ENCODE assay signal across 17 cellular contexts in genomic region chr2:232273903-232274598, GRCh38.
DNase-seq lines count a peak whose midpoint lies in the region; ATAC-seq and TF ChIP-seq lines count a peak whose summit lies in the region.
"Had no signal": no experiment of that assay in that cellular context is flagged by ENCODE, and none has a peak within 500 bp of the region (broad histone marks: within the 10 kb centered on the region; RNA-seq: fewer than 3 reads in every experiment).

No MANE protein-coding gene starts in this region.

- POLR2A ChIA-PET in CD8-positive, alpha-beta T cell (lab: Charles Lee) = no interaction called here
- POLR2A ChIA-PET in activated CD4-positive, alpha-beta memory T cell treated with anti-CD3 and anti-CD28 coated beads, Interleukin-2, amount 10 ng/mL, durations not matched to agents 7 days and 5 days (lab: Charles Lee) = no interaction called here
- POLR2A ChIA-PET in naive thymus-derived CD8-positive, alpha-beta T cell (lab: Charles Lee) = interaction anchor here (0.5 kb wide), 1 partner anchor 196 kb away, joined by 3 read pairs; no protein-coding TSS in a partner anchor

- no peaks in the 10 kb centered on the region for H3K4me1 ChIP-seq in CD8-positive, alpha-beta T cell (ENCODE audit: insufficient read depth, low read length)
- H3K4me1 ChIP-seq in MM.1S (ENCODE audit: low read length) = peaks cover 44% of the 10 kb centered on the region
- H3K4me1 ChIP-seq in neural progenitor cell = peaks cover 29% of the 10 kb centered on the region

- H3K4me2 ChIP-seq in MM.1S (ENCODE audit: low read depth, low read length) (peak overlapping the region; percentile 71; the same call in 1 of the 2 replicates), neural progenitor cell (no peak overlapping the region)
- H3K4me2 ChIP-seq: BLaER1 treated with 17β-estradiol and CSF1 and Interleukin-3, amounts not matched to agents 10 nM and 100 nM; GM23338 had no signal

- no peak overlapping the region for H3K4me3 ChIP-seq in CD8-positive, alpha-beta T cell (ENCODE audit: low read depth, low read length)
- H3K4me3 ChIP-seq in MM.1S (ENCODE audit: low read length) (no peak overlapping the region), neural progenitor cell (no peak overlapping the region)
- H3K4me3 ChIP-seq: BLaER1 treated with 17β-estradiol and CSF1 and Interleukin-3, amounts not matched to agents 10 nM and 100 nM; GM23338; K562 had no signal

- H3K27me3 ChIP-seq in CD8-positive, alpha-beta T cell (ENCODE audit: insufficient read depth, low read length) = no peaks in the 10 kb centered on the region
- H3K27me3 ChIP-seq in MM.1S (replicated peaks; ENCODE audit: insufficient read depth, low read length) = no peaks in the 10 kb centered on the region
- no peaks in the 10 kb centered on the region for H3K27me3 ChIP-seq in neural progenitor cell
- H3K27me3 ChIP-seq: BLaER1 treated with 17β-estradiol and CSF1 and Interleukin-3, amounts not matched to agents 10 nM and 100 nM had no signal

- intact Hi-C loops in CD8-positive, alpha-beta T cell (cut with DNase I, micrococcal nuclease) = loop anchor here in 1 of 2 experiments (10.0 kb wide), 1 partner anchor 51 kb away; no protein-coding TSS in a partner anchor

- no peaks in the 10 kb centered on the region for H4K20me1 ChIP-seq in MM.1S (ENCODE audit: insufficient read depth, low read length)
- H4K20me1 ChIP-seq in neural progenitor cell (ENCODE audit: low read depth) = peaks cover 6% of the 10 kb centered on the region
- H4K20me1 ChIP-seq: BLaER1 treated with 17β-estradiol and CSF1 and Interleukin-3, amounts not matched to agents 10 nM and 100 nM had no signal

- H3K27me3 Mint-ChIP-seq in CD8-positive, alpha-beta T cell (ENCODE audit: low read depth) = no peaks in the 10 kb centered on the region
- no peaks in the 10 kb centered on the region for H3K27me3 Mint-ChIP-seq in neural progenitor cell (ENCODE audit: insufficient read depth, low read depth)
- H3K27me3 Mint-ChIP-seq in activated CD4-positive, alpha-beta memory T cell treated with anti-CD3 and anti-CD28 coated beads, Interleukin-2, amount 10 ng/mL, durations not matched to agents 7 days and 5 days = no peaks in the 10 kb centered on the region
- H3K27me3 Mint-ChIP-seq in naive thymus-derived CD8-positive, alpha-beta T cell = no peaks in the 10 kb centered on the region

- no peaks in the 10 kb centered on the region for H3K36me3 ChIP-seq in CD8-positive, alpha-beta T cell (ENCODE audit: insufficient read depth, low read length)
- H3K36me3 ChIP-seq in MM.1S (replicated peaks; ENCODE audit: insufficient read depth, low read length) = no peaks in the 10 kb centered on the region
- H3K36me3 ChIP-seq in neural progenitor cell = no peaks in the 10 kb centered on the region

- H3F3A ChIP-seq in MM.1S (ENCODE audit: insufficient read depth, low read length) = peaks cover 31% of the 10 kb centered on the region
- peaks cover 9% of the 10 kb centered on the region for H3F3A ChIP-seq in neural progenitor cell (ENCODE audit: low read depth)

- no peak for TF ChIP-seq CTCF in CD8-positive, alpha-beta T cell (IDR thresholded peaks at IDR 0.05)
- TF ChIP-seq CTCF in MM.1S (IDR thresholded peaks at IDR 0.05; ENCODE audit: low read length) (no peak), neural progenitor cell (IDR thresholded peaks at IDR 0.05) (no peak)

- no peak for DNase-seq in CD8-positive, alpha-beta T cell
- DNase-seq in MM.1S = no peak
- DNase-seq in caudate nucleus (lab: John Stamatoyannopoulos, UW) = no peak
- peak; percentile 31 for DNase-seq in neural progenitor cell (ENCODE audit: low spot score)
- DNase-seq in activated CD4-positive, alpha-beta memory T cell treated with anti-CD3 and anti-CD28 coated beads, Interleukin-2, amount 10 ng/mL, durations not matched to agents 7 days and 5 days = no peak
- no peak for DNase-seq in activated T-cell treated with anti-CD3 and anti-CD28 coated beads for 4 hours
- no peak for DNase-seq in naive thymus-derived CD8-positive, alpha-beta T cell
- DNase-seq: HCEC 1CT, NCI-H1694 treated with DMSO at 0.1 percent for 48 hours, NCI-H2107, NCI-H510A, NCI-H774, OCI-M1, SIG-M5 had no signal

- no peak for ATAC-seq in CD8-positive, alpha-beta T cell
- no peak for ATAC-seq in naive thymus-derived CD8-positive, alpha-beta T cell
- ATAC-seq: GM23338, K562 had no signal

- H3K9me2 ChIP-seq in MM.1S (replicated peaks; ENCODE audit: insufficient read depth, low read length) = no peaks in the 10 kb centered on the region

- H3K9me3 ChIP-seq in CD8-positive, alpha-beta T cell (ENCODE audit: low read length) = no peaks in the 10 kb centered on the region
- no peaks in the 10 kb centered on the region for H3K9me3 ChIP-seq in MM.1S (replicated peaks; ENCODE audit: insufficient read depth, low read length)
- no peaks in the 10 kb centered on the region for H3K9me3 ChIP-seq in neural progenitor cell (ENCODE audit: low read depth)

- CTCF ChIA-PET in CD8-positive, alpha-beta T cell (lab: Charles Lee) = interaction anchor here (1.5 kb wide), 1 partner anchor 9 kb away, joined by 4 read pairs; no protein-coding TSS in a partner anchor
- CTCF ChIA-PET in activated CD4-positive, alpha-beta memory T cell treated with anti-CD3 and anti-CD28 coated beads, Interleukin-2, amount 10 ng/mL, durations not matched to agents 7 days and 5 days (lab: Charles Lee) = no interaction called here

- H3K27ac Mint-ChIP-seq in CD8-positive, alpha-beta T cell = peak overlapping the region; percentile 11
- H3K27ac Mint-ChIP-seq in neural progenitor cell = peak overlapping the region; percentile 76
- H3K27ac Mint-ChIP-seq in activated CD4-positive, alpha-beta memory T cell treated with anti-CD3 and anti-CD28 coated beads, Interleukin-2, amount 10 ng/mL, durations not matched to agents 7 days and 5 days = no peak overlapping the region
- H3K27ac Mint-ChIP-seq in naive thymus-derived CD8-positive, alpha-beta T cell = peak overlapping the region in 3 of 10 donors; percentile 47 to 63 (median 49)
- H3K27ac Mint-ChIP-seq: GM23338 had no signal

- H3K27ac ChIP-seq in CD8-positive, alpha-beta T cell (ENCODE audit: low read depth, low read length) = no peak overlapping the region
- H3K27ac ChIP-seq in MM.1S (ENCODE audit: low read length) (peak overlapping the region; percentile 96), caudate nucleus (ENCODE audit: low read depth, low read length) (peak overlapping the region; percentile 26), neural progenitor cell (no peak overlapping the region)
- H3K27ac ChIP-seq: BLaER1 treated with 17β-estradiol and CSF1 and Interleukin-3, amounts not matched to agents 10 nM and 100 nM had no signal

- H3K4me3 Mint-ChIP-seq in CD8-positive, alpha-beta T cell = no peak overlapping the region
- H3K4me3 Mint-ChIP-seq in neural progenitor cell = no peak overlapping the region
- H3K4me3 Mint-ChIP-seq in activated CD4-positive, alpha-beta memory T cell treated with anti-CD3 and anti-CD28 coated beads, Interleukin-2, amount 10 ng/mL, durations not matched to agents 7 days and 5 days = no peak overlapping the region
- H3K4me3 Mint-ChIP-seq in naive thymus-derived CD8-positive, alpha-beta T cell = no peak overlapping the region
- H3K4me3 Mint-ChIP-seq: GM23338 had no signal

- no peaks in the 10 kb centered on the region for H3K9me3 Mint-ChIP-seq in CD8-positive, alpha-beta T cell
- no peaks in the 10 kb centered on the region for H3K9me3 Mint-ChIP-seq in neural progenitor cell
- no peaks in the 10 kb centered on the region for H3K9me3 Mint-ChIP-seq in activated CD4-positive, alpha-beta memory T cell treated with anti-CD3 and anti-CD28 coated beads, Interleukin-2, amount 10 ng/mL, durations not matched to agents 7 days and 5 days
- peaks cover 0 to 3% (median 0%) of the 10 kb centered on the region in 9 donors for H3K9me3 Mint-ChIP-seq in naive thymus-derived CD8-positive, alpha-beta T cell
- H3K9me3 Mint-ChIP-seq: GM23338 had no signal

- H2AFZ ChIP-seq in MM.1S (ENCODE audit: low read length) (no peak overlapping the region), neural progenitor cell (replicated peaks) (no peak overlapping the region)
- H2AFZ ChIP-seq: GM23338 had no signal

- H3K4me1 Mint-ChIP-seq in CD8-positive, alpha-beta T cell (ENCODE audit: low read depth) = peaks cover 9% of the 10 kb centered on the region
- H3K4me1 Mint-ChIP-seq in neural progenitor cell = peaks cover 40% of the 10 kb centered on the region
- H3K4me1 Mint-ChIP-seq in activated CD4-positive, alpha-beta memory T cell treated with anti-CD3 and anti-CD28 coated beads, Interleukin-2, amount 10 ng/mL, durations not matched to agents 7 days and 5 days = no peaks in the 10 kb centered on the region
- H3K4me1 Mint-ChIP-seq in naive thymus-derived CD8-positive, alpha-beta T cell = peaks cover 0 to 23% (median 20%) of the 10 kb centered on the region in 4 donors

- H3K9ac ChIP-seq in MM.1S (ENCODE audit: low read length) = no peak overlapping the region
- no peak overlapping the region for H3K9ac ChIP-seq in neural progenitor cell
- H3K9ac ChIP-seq: BLaER1 treated with 17β-estradiol and CSF1 and Interleukin-3, amounts not matched to agents 10 nM and 100 nM had no signal

- H3K79me2 ChIP-seq in MM.1S (ENCODE audit: low read length) (peaks cover 8% of the 10 kb centered on the region; the same call in 1 of the 2 replicates), neural progenitor cell (ENCODE audit: low read depth) (no peaks in the 10 kb centered on the region)

- H3K36me3 Mint-ChIP-seq in CD8-positive, alpha-beta T cell = peaks cover 49% of the 10 kb centered on the region
- peaks cover 4% of the 10 kb centered on the region for H3K36me3 Mint-ChIP-seq in neural progenitor cell
- no peaks in the 10 kb centered on the region for H3K36me3 Mint-ChIP-seq in activated CD4-positive, alpha-beta memory T cell treated with anti-CD3 and anti-CD28 coated beads, Interleukin-2, amount 10 ng/mL, durations not matched to agents 7 days and 5 days (ENCODE audit: low read depth)
- peaks cover 0 to 18% (median 16%) of the 10 kb centered on the region in 3 donors for H3K36me3 Mint-ChIP-seq in naive thymus-derived CD8-positive, alpha-beta T cell

Comparison
In these comparisons a context has a peak if more than half of its experiments do, and no peak if none do; other contexts are left out.
1. H3K27ac ChIP-seq: peak in MM.1S (single experiment) and caudate nucleus (single experiment); none in CD8-positive, alpha-beta T cell (single experiment) and neural progenitor cell (single experiment).